Comparison of ENCODE assay signal across 1 cellular context in the genomic region with DNA sequence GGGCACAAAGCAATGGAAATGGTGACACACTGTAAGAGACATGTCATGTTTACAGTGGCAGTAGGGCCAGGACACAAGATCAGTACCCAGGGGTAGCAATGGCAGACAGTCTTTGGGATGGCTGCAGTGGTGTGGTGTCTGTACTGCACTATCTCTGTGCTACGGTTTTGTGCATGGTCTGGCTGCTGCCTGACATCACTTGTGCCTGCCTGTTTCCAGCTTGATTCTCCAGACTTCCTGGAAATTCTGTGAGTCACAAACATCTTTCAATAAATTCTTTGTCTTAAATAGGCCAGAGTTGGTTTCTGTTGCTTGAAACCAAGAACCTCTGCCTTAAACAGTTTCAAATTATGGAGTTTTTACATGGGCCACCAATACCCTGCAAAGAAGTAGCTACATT.
TF ChIP-seq lines count a peak whose summit lies in the region.

No MANE protein-coding gene starts in this region.

TF ChIP-seq in IMR-90, 13 proteins besides CTCF, POLR2A, EP300 and RAD21 (continued from another document):
- TF ChIP-seq, protein P1, sequence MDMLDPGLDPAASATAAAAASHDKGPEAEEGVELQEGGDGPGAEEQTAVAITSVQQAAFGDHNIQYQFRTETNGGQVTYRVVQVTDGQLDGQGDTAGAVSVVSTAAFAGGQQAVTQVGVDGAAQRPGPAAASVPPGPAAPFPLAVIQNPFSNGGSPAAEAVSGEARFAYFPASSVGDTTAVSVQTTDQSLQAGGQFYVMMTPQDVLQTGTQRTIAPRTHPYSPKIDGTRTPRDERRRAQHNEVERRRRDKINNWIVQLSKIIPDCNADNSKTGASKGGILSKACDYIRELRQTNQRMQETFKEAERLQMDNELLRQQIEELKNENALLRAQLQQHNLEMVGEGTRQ (IDR thresholded peaks at IDR 0.05; ENCODE audit: low read depth, low read length): no peak
